Comparison of ENCODE assay signal across 15 cellular contexts in genomic region chr9:136900556-136900955, GRCh38. TPM values are rescaled to one million over a fixed set of nuclear protein-coding genes. Genes with fewer than 3 reads are reported as not detected.
DNase-seq lines count a peak whose midpoint lies in the region; ATAC-seq and TF ChIP-seq lines count a peak whose summit lies in the region.
"Had no signal": no experiment of that assay in that cellular context is flagged by ENCODE, and none has a peak within 500 bp of the region (broad histone marks: within the 10 kb centered on the region; RNA-seq: fewer than 3 reads in every experiment).

No MANE protein-coding gene starts in this region.

- peaks cover 16% of the 10 kb centered on the region for H3K36me3 ChIP-seq in CD8-positive, alpha-beta memory T cell (ENCODE audit: insufficient read depth, low read length)
- H3K36me3 ChIP-seq in Peyer's patch (peaks cover 0 to 16% (median 0%) of the 10 kb centered on the region in 3 donors), gastrocnemius medialis (peaks cover 0 to 9% of the 10 kb centered on the region in 2 donors), BE2C (peaks cover 65% of the 10 kb centered on the region)
- H3K36me3 ChIP-seq in effector memory CD4-positive, alpha-beta T cell (ENCODE audit: control insufficient read depth, insufficient read depth, low read length), result peaks cover 25% of the 10 kb centered on the region

- H3K9me3 Mint-ChIP-seq in CD8-positive, alpha-beta memory T cell, result no peaks in the 10 kb centered on the region

- TF ChIP-seq POLR2A in Peyer's patch (IDR thresholded peaks at IDR 0.05), result no peak
- TF ChIP-seq POLR2A in gastrocnemius medialis (IDR thresholded peaks at IDR 0.05), result no peak

- CTCF ChIA-PET in CD8-positive, alpha-beta memory T cell (lab: Charles Lee), result no interaction called here

- in situ Hi-C loops in gastrocnemius medialis (cut with MboI; ENCODE audit: low sequenced_read_pairs in 4 of 4), result no loop called here

- peak overlapping the region; percentile 34 to 99 (median 96) for H3K27ac Mint-ChIP-seq in CD8-positive, alpha-beta memory T cell

- TF ChIP-seq CTCF in Peyer's patch (IDR thresholded peaks at IDR 0.05) (no peak), gastrocnemius medialis (IDR thresholded peaks at IDR 0.05 in 4 of 5, conservative IDR thresholded peaks at IDR 0.05 in 1 of 5) (no peak), BE2C (IDR thresholded peaks at IDR 0.05; ENCODE audit: low read depth, low read length) (no peak)

- DNase-seq in CD8-positive, alpha-beta memory T cell, result no peak
- DNase-seq in Peyer's patch (no peak), gastrocnemius medialis (no peak), foreskin melanocyte (no peak), BE2C (no peak)
- DNase-seq in effector memory CD4-positive, alpha-beta T cell, result no peak
- no peak for DNase-seq in effector CD4-positive, alpha-beta T cell
- DNase-seq in activated effector memory CD4-positive, alpha-beta T cell treated with anti-CD3 and anti-CD28 coated beads, Interleukin-2, amount 50 U/mL, for 16 hours, result no peak
- DNase-seq: amygdala; dorsolateral prefrontal cortex; NCI-H146; NCI-H69; stimulated activated CD4-positive, alpha-beta T cell treated with anti-CD3 and anti-CD28 coated beads, Interleukin-1b, Interleukin-23, amount 100 ng/mL, for 48 hours had no signal

- no peak for ATAC-seq in gastrocnemius medialis

- intact Hi-C loops in gastrocnemius medialis (cut with DNase I; ENCODE audit: low total_unique reads), result no loop called here

- no peak overlapping the region for H3K27ac ChIP-seq in CD8-positive, alpha-beta memory T cell (ENCODE audit: low read depth, low read length)
- H3K27ac ChIP-seq in Peyer's patch, result peak overlapping the region; percentile 74 to 97 (median 93)
- H3K27ac ChIP-seq in effector memory CD4-positive, alpha-beta T cell (ENCODE audit: insufficient read depth, low read length, poor library complexity, severe bottlenecking), result peak overlapping the region; percentile 89
- peak overlapping the region in 3 of 4 donors; percentile 79 to 82 (median 81) for H3K27ac ChIP-seq in gastrocnemius medialis
- H3K27ac ChIP-seq: SK-N-MC had no signal

- peak overlapping the region in 2 of 7 donors; percentile 8 to 33 for H3K4me3 Mint-ChIP-seq in CD8-positive, alpha-beta memory T cell

- H3K4me1 Mint-ChIP-seq in CD8-positive, alpha-beta memory T cell, result peaks cover 31 to 57% (median 38%) of the 10 kb centered on the region in 3 donors

- POLR2A ChIA-PET in CD8-positive, alpha-beta memory T cell (lab: Charles Lee), result no interaction called here

- no peaks in the 10 kb centered on the region for H3K27me3 ChIP-seq in CD8-positive, alpha-beta memory T cell (ENCODE audit: insufficient read depth, low read length, poor library complexity, severe bottlenecking)
- H3K27me3 ChIP-seq in Peyer's patch (no peaks in the 10 kb centered on the region), gastrocnemius medialis (no peaks in the 10 kb centered on the region), BE2C (no peaks in the 10 kb centered on the region)
- H3K27me3 ChIP-seq in effector memory CD4-positive, alpha-beta T cell (replicated peaks; ENCODE audit: control insufficient read depth, insufficient read depth, low read length, poor library complexity, severe bottlenecking), result no peaks in the 10 kb centered on the region
- H3K27me3 ChIP-seq: dorsolateral prefrontal cortex had no signal

- H3K36me3 Mint-ChIP-seq in CD8-positive, alpha-beta memory T cell, result peaks cover 0 to 40% (median 2%) of the 10 kb centered on the region in 3 donors

- H3K4me1 ChIP-seq in CD8-positive, alpha-beta memory T cell (ENCODE audit: insufficient read depth, low read length), result peaks cover 34% of the 10 kb centered on the region
- H3K4me1 ChIP-seq in Peyer's patch (peaks cover 8 to 57% (median 21%) of the 10 kb centered on the region in 4 donors), gastrocnemius medialis (peaks cover 24 to 32% of the 10 kb centered on the region in 2 donors), BE2C (peaks cover 13% of the 10 kb centered on the region)
- peaks cover 21% of the 10 kb centered on the region for H3K4me1 ChIP-seq in effector memory CD4-positive, alpha-beta T cell (ENCODE audit: control insufficient read depth, insufficient read depth, low read length, poor library complexity, severe bottlenecking)

- no peak overlapping the region for H3K4me3 ChIP-seq in CD8-positive, alpha-beta memory T cell (ENCODE audit: low read length)
- no peak overlapping the region for H3K4me3 ChIP-seq in Peyer's patch
- no peak overlapping the region for H3K4me3 ChIP-seq in effector memory CD4-positive, alpha-beta T cell (ENCODE audit: insufficient read depth, low read depth, low read length, poor library complexity, severe bottlenecking)
- no peak overlapping the region for H3K4me3 ChIP-seq in gastrocnemius medialis
- H3K4me3 ChIP-seq in BE2C (ENCODE audit: low read depth, low read length), result no peak overlapping the region
- H3K4me3 ChIP-seq: dorsolateral prefrontal cortex, SK-N-MC had no signal

- H3K27me3 Mint-ChIP-seq in CD8-positive, alpha-beta memory T cell, result no peaks in the 10 kb centered on the region

- H3K9me3 ChIP-seq in CD8-positive, alpha-beta memory T cell (ENCODE audit: low read length), result no peaks in the 10 kb centered on the region
- no peaks in the 10 kb centered on the region for H3K9me3 ChIP-seq in Peyer's patch
- H3K9me3 ChIP-seq in effector memory CD4-positive, alpha-beta T cell (ENCODE audit: control insufficient read depth, low read length), result no peaks in the 10 kb centered on the region
- no peaks in the 10 kb centered on the region for H3K9me3 ChIP-seq in gastrocnemius medialis
- H3K9me3 ChIP-seq in BE2C, result no peaks in the 10 kb centered on the region

RNA-seq across cellular contexts. Expression of gene TRAF2, which starts 14.2 kb away (rescaled TPM):
- 10 to 100 TPM; 53.2 to 60.5 TPM for total RNA-seq in CD8-positive, alpha-beta memory T cell
- 23.1 TPM for polyA plus RNA-seq in CD8-positive, alpha-beta memory T cell
- total RNA-seq in Peyer's patch (10 to 100 TPM; 17.5 to 75.1 (median 22.2) TPM), gastrocnemius medialis (1 to 10 TPM; 3.5 to 6.6 (median 4.8) TPM)
- 26.8 TPM for polyA plus RNA-seq in BE2C (2012; ENCODE audit: insufficient read depth, insufficient read length, low read depth)

RNA-seq across cellular contexts. Expression of gene EDF1, which starts 34.4 kb away (rescaled TPM):
- 100 to 1,000 TPM; 354 to 356 TPM for total RNA-seq in CD8-positive, alpha-beta memory T cell
- 476 TPM for polyA plus RNA-seq in CD8-positive, alpha-beta memory T cell
- total RNA-seq in Peyer's patch, result 100 to 1,000 TPM; 299 to 676 (median 475) TPM
- total RNA-seq in gastrocnemius medialis, result 100 to 1,000 TPM; 285 to 440 (median 334) TPM
- polyA plus RNA-seq in BE2C (2012; ENCODE audit: insufficient read depth, insufficient read length, low read depth), result 1,797 TPM

RNA-seq across cellular contexts. Expression of gene FBXW5, which starts 44.0 kb away (rescaled TPM):
- 100 to 1,000 TPM; 104 to 105 TPM for total RNA-seq in CD8-positive, alpha-beta memory T cell
- polyA plus RNA-seq in CD8-positive, alpha-beta memory T cell, result 163 TPM
- 100 to 1,000 TPM; 247 to 470 (median 336) TPM for total RNA-seq in Peyer's patch
- 100 to 1,000 TPM; 329 to 469 (median 435) TPM for total RNA-seq in gastrocnemius medialis
- 258 TPM for polyA plus RNA-seq in BE2C (2012; ENCODE audit: insufficient read depth, insufficient read length, low read depth)

RNA-seq across cellular contexts. Expression of gene C8G, which starts 44.5 kb away (rescaled TPM):
- under 1 TPM in 1 of 2 experiments, not detected in 1; 0.96 TPM for total RNA-seq in CD8-positive, alpha-beta memory T cell
- not detected for polyA plus RNA-seq in CD8-positive, alpha-beta memory T cell
- 100 to 1,000 TPM in 1 of 4 donors, 10 to 100 TPM in 2, not detected in 1; 24.9 to 148 (median 66.2) TPM for total RNA-seq in Peyer's patch
- total RNA-seq in gastrocnemius medialis, result 1 to 10 TPM in 2 of 4 donors, not detected in 2; 1.7 to 5.2 TPM
- polyA plus RNA-seq in BE2C (2012; ENCODE audit: insufficient read depth, insufficient read length, low read depth), result 11.2 TPM
- total RNA-seq: glomerular endothelial cell had no signal

RNA-seq across cellular contexts. Expression of gene MAMDC4, which starts 48.4 kb away (rescaled TPM):
- 10 to 100 TPM; 12.2 to 12.9 TPM for total RNA-seq in CD8-positive, alpha-beta memory T cell
- not detected for polyA plus RNA-seq in CD8-positive, alpha-beta memory T cell
- total RNA-seq in Peyer's patch (10 to 100 TPM; 30.8 to 50.4 (median 41.4) TPM), gastrocnemius medialis (1 to 10 TPM in 3 of 4 donors, under 1 TPM in 1; 0.95 to 2.3 (median 1.7) TPM)
- polyA plus RNA-seq in BE2C (2012; ENCODE audit: insufficient read depth, insufficient read length, low read depth), result 4.4 TPM
